1 cellular context compared by ENCODE assay signal in the genomic region with DNA sequence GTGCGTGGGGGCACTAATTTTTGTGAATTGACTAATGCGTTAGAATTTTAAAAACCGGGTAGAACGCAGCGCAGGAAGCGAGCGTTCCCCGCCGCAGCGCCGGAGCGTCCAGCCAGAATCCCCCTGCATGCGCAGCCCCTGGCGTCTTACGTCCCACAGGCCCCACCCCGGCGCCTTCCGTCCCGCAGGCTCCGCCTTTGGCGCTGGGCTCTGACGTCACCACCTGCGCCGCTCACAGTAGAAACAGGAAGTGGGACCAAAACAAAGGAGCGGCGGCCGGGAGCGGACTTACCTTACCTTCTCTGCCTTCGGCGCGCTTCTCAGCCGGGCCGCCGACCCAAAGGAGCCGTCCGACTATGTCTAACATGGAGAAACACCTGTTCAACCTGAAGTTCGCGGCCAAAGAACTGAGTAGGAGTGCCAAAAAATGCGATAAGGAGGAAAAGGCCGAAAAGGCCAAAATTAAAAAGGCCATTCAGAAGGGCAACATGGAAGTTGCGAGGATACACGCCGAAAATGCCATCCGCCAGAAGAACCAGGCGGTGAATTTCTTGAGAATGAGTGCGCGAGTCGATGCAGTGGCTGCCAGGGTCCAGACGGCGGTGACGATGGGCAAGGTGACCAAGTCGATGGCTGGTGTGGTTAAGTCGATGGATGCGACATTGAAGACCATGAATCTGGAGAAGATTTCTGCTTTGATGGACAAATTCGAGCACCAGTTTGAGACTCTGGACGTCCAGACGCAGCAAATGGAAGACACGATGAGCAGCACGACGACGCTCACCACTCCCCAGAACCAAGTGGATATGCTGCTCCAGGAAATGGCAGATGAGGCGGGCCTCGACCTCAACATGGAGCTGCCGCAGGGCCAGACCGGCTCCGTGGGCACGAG.
TF ChIP-seq lines count a peak whose summit lies in the region.

A gene with protein sequence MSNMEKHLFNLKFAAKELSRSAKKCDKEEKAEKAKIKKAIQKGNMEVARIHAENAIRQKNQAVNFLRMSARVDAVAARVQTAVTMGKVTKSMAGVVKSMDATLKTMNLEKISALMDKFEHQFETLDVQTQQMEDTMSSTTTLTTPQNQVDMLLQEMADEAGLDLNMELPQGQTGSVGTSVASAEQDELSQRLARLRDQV (plus strand): TSS at position 258 of the 892 bp plus-strand sequence. CDS start 99 bp downstream, at position 357.

TF ChIP-seq in HepG2, 621 proteins besides CTCF, POLR2A, EP300 and RAD21 (continued from another document and continues in another):
- TF ChIP-seq, protein P1, sequence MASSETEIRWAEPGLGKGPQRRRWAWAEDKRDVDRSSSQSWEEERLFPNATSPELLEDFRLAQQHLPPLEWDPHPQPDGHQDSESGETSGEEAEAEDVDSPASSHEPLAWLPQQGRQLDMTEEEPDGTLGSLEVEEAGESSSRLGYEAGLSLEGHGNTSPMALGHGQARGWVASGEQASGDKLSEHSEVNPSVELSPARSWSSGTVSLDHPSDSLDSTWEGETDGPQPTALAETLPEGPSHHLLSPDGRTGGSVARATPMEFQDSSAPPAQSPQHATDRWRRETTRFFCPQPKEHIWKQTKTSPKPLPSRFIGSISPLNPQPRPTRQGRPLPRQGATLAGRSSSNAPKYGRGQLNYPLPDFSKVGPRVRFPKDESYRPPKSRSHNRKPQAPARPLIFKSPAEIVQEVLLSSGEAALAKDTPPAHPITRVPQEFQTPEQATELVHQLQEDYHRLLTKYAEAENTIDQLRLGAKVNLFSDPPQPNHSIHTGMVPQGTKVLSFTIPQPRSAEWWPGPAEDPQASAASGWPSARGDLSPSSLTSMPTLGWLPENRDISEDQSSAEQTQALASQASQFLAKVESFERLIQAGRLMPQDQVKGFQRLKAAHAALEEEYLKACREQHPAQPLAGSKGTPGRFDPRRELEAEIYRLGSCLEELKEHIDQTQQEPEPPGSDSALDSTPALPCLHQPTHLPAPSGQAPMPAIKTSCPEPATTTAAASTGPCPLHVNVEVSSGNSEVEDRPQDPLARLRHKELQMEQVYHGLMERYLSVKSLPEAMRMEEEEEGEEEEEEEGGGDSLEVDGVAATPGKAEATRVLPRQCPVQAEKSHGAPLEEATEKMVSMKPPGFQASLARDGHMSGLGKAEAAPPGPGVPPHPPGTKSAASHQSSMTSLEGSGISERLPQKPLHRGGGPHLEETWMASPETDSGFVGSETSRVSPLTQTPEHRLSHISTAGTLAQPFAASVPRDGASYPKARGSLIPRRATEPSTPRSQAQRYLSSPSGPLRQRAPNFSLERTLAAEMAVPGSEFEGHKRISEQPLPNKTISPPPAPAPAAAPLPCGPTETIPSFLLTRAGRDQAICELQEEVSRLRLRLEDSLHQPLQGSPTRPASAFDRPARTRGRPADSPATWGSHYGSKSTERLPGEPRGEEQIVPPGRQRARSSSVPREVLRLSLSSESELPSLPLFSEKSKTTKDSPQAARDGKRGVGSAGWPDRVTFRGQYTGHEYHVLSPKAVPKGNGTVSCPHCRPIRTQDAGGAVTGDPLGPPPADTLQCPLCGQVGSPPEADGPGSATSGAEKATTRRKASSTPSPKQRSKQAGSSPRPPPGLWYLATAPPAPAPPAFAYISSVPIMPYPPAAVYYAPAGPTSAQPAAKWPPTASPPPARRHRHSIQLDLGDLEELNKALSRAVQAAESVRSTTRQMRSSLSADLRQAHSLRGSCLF (CRISPR knock-in tag; IDR thresholded peaks at IDR 0.05; ENCODE audit: borderline replicate concordance), result no peak
- TF ChIP-seq ZNF891 (CRISPR knock-in tag; IDR thresholded peaks at IDR 0.05), result peak; percentile 70
- TF ChIP-seq ATF7-NPFF (CRISPR knock-in tag; IDR thresholded peaks at IDR 0.05; ENCODE audit: low read depth), result peak; percentile 53; the same call in 1 of the 2 replicates
- TF ChIP-seq NCOA5 (CRISPR knock-in tag; IDR thresholded peaks at IDR 0.05), result no peak
- TF ChIP-seq, protein P2, sequence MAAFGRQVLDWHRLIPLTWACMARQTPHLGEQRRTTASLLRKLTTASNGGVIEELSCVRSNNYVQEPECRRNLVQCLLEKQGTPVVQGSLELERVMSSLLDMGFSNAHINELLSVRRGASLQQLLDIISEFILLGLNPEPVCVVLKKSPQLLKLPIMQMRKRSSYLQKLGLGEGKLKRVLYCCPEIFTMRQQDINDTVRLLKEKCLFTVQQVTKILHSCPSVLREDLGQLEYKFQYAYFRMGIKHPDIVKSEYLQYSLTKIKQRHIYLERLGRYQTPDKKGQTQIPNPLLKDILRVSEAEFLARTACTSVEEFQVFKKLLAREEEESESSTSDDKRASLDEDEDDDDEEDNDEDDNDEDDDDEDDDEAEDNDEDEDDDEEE (CRISPR knock-in tag; IDR thresholded peaks at IDR 0.05), result no peak
- peak; percentile 84; the same call in 1 of the 3 replicates for TF ChIP-seq MXI1 (IDR thresholded peaks at IDR 0.05; ENCODE audit: borderline replicate concordance, low read depth, low read length)
- TF ChIP-seq MEF2D (CRISPR knock-in tag; IDR thresholded peaks at IDR 0.05), result peak; percentile 74; the same call in 1 of the 2 replicates
- no peak for TF ChIP-seq NFE2 (CRISPR knock-in tag; IDR thresholded peaks at IDR 0.05)
- TF ChIP-seq, protein P3, sequence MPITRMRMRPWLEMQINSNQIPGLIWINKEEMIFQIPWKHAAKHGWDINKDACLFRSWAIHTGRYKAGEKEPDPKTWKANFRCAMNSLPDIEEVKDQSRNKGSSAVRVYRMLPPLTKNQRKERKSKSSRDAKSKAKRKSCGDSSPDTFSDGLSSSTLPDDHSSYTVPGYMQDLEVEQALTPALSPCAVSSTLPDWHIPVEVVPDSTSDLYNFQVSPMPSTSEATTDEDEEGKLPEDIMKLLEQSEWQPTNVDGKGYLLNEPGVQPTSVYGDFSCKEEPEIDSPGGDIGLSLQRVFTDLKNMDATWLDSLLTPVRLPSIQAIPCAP (CRISPR knock-in tag; IDR thresholded peaks at IDR 0.05; ENCODE audit: low read depth), result no peak
- peak; percentile 42; the same call in 1 of the 2 replicates for TF ChIP-seq ZNF557 (CRISPR knock-in tag; IDR thresholded peaks at IDR 0.05)
- no peak for TF ChIP-seq HOXA9 (CRISPR knock-in tag; IDR thresholded peaks at IDR 0.05; ENCODE audit: borderline replicate concordance)
- no peak for TF ChIP-seq ZNF101 (CRISPR knock-in tag; IDR thresholded peaks at IDR 0.05; ENCODE audit: borderline replicate concordance, low read depth)
- TF ChIP-seq ZNF431 (CRISPR knock-in tag; IDR thresholded peaks at IDR 0.05; ENCODE audit: borderline replicate concordance, low read depth), result peak; percentile 80
- no peak for TF ChIP-seq STAG1 (CRISPR knock-in tag; IDR thresholded peaks at IDR 0.05)
- TF ChIP-seq ZNF773 (CRISPR knock-in tag; IDR thresholded peaks at IDR 0.05; ENCODE audit: borderline replicate concordance), result peak; percentile 11; the same call in 1 of the 2 replicates
- TF ChIP-seq GTF2F1 (IDR thresholded peaks at IDR 0.05; ENCODE audit: low read length), result no peak
- peak; percentile 72 for TF ChIP-seq KLF9 (CRISPR knock-in tag; IDR thresholded peaks at IDR 0.05; ENCODE audit: low read depth)
- no peak for TF ChIP-seq NFIB (CRISPR knock-in tag; IDR thresholded peaks at IDR 0.05; ENCODE audit: borderline replicate concordance)
- TF ChIP-seq RAD51 (IDR thresholded peaks at IDR 0.05; ENCODE audit: borderline replicate concordance), result no peak
- 0 out of 2 replicates have a peak, but pooled peaks have one; percentile 50 for TF ChIP-seq RARG (CRISPR knock-in tag; IDR thresholded peaks at IDR 0.05; ENCODE audit: low read depth)
- TF ChIP-seq ZNF510 (CRISPR knock-in tag; IDR thresholded peaks at IDR 0.05; ENCODE audit: low read depth), result peak; percentile 76; the same call in 1 of the 2 replicates
- TF ChIP-seq ZBTB14 (CRISPR knock-in tag; IDR thresholded peaks at IDR 0.05), result peak; percentile 33; the same call in 1 of the 2 replicates
- peak; percentile 86 for TF ChIP-seq ZNF607 (CRISPR knock-in tag; IDR thresholded peaks at IDR 0.05; ENCODE audit: borderline replicate concordance)
- peak; percentile 43; the same call in 1 of the 2 replicates for TF ChIP-seq SP5 (CRISPR knock-in tag; IDR thresholded peaks at IDR 0.05; ENCODE audit: borderline replicate concordance, low read depth)
- TF ChIP-seq KDM2A (CRISPR knock-in tag; IDR thresholded peaks at IDR 0.05; ENCODE audit: borderline replicate concordance, low read depth), result peak; percentile 90
- TF ChIP-seq ZFP62 (CRISPR knock-in tag; IDR thresholded peaks at IDR 0.05), result no peak
- TF ChIP-seq HINFP (CRISPR knock-in tag; IDR thresholded peaks at IDR 0.05; ENCODE audit: low read depth), result peak; percentile 80
- TF ChIP-seq, protein P4, sequence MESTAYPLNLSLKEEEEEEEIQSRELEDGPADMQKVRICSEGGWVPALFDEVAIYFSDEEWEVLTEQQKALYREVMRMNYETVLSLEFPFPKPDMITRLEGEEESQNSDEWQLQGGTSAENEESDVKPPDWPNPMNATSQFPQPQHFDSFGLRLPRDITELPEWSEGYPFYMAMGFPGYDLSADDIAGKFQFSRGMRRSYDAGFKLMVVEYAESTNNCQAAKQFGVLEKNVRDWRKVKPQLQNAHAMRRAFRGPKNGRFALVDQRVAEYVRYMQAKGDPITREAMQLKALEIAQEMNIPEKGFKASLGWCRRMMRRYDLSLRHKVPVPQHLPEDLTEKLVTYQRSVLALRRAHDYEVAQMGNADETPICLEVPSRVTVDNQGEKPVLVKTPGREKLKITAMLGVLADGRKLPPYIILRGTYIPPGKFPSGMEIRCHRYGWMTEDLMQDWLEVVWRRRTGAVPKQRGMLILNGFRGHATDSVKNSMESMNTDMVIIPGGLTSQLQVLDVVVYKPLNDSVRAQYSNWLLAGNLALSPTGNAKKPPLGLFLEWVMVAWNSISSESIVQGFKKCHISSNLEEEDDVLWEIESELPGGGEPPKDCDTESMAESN (CRISPR knock-in tag; conservative IDR thresholded peaks at IDR 0.05), result peak; percentile 53; the same call in 1 of the 2 replicates
- no peak for TF ChIP-seq ZNF720 (CRISPR knock-in tag; IDR thresholded peaks at IDR 0.05)
- peak; percentile 67 for TF ChIP-seq TFDP1 (CRISPR knock-in tag; IDR thresholded peaks at IDR 0.05; ENCODE audit: borderline replicate concordance)
- peak; percentile 88 for TF ChIP-seq DRAP1 (CRISPR knock-in tag; IDR thresholded peaks at IDR 0.05)
- TF ChIP-seq FOXK2 (IDR thresholded peaks at IDR 0.05), result peak; percentile 92
- TF ChIP-seq ZNF576 (CRISPR knock-in tag; IDR thresholded peaks at IDR 0.05), result no peak
- peak; percentile 63; the same call in 1 of the 2 replicates for TF ChIP-seq ZSCAN12 (CRISPR knock-in tag; IDR thresholded peaks at IDR 0.05)
- TF ChIP-seq ZNF547 (CRISPR knock-in tag; IDR thresholded peaks at IDR 0.05), result peak; percentile 20
- TF ChIP-seq ZMYM3 (CRISPR knock-in tag; IDR thresholded peaks at IDR 0.05), result no peak
- 0 out of 2 replicates have a peak, but pooled peaks have one; percentile 51 for TF ChIP-seq ZNF761 (CRISPR knock-in tag; conservative IDR thresholded peaks at IDR 0.05)
- TF ChIP-seq ZBTB8A (CRISPR knock-in tag; IDR thresholded peaks at IDR 0.05; ENCODE audit: borderline replicate concordance, low read depth), result no peak
